Comparison of ENCODE assay signal across 31 cellular contexts in the genomic region with DNA sequence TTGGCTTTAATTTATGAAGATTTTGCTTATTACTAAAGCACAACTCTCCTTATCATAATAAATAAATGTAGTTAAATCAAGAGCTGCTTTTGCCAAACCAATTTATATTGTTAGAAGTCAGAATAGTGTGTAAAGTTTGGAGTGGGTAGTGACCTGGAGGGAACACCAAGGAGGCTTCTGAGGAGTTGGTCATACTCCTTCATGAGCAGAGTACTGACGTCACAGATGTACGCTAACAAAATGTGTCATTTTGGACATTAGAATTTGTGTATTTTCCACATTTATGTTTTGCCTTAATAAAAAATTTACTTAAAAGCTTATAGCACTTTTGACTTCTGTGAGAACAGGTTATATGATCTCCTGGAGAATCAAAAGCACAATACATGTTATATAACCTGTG.
"Had no signal": no experiment of that assay in that cellular context is flagged by ENCODE, and none has a peak within 500 bp of the region (broad histone marks: within the 10 kb centered on the region; RNA-seq: fewer than 3 reads in every experiment).

No MANE protein-coding gene starts in this region.

- H2AFZ ChIP-seq: parathyroid adenoma had no signal

- H3K4me3 ChIP-seq: ovary, psoas muscle, skin epidermis, smooth muscle cell, spleen, suprapubic skin, testis, tibial nerve, upper lobe of left lung, vagina had no signal

- H3K27me3 ChIP-seq: ovary, spleen, suprapubic skin, testis, tibial nerve, upper lobe of left lung, vagina had no signal

- H3K36me3 ChIP-seq: ovary, spleen, suprapubic skin, tibial nerve, upper lobe of left lung, vagina had no signal

- ATAC-seq: naive thymus-derived CD8-positive, alpha-beta T cell; natural killer cell treated with Interleukin-12 subunit alpha and Interleukin-12 subunit beta and Interleukin-15 and Interleukin-18, amount 100 ng/mL, for 72 hours; psoas muscle; right cardiac atrium; sciatic nerve; stimulated activated memory B cell treated with anti-CD40 and anti-IgM and Interleukin-4, amounts not matched to agents 10 μg/mL and 1 μg/mL and 100 μg/mL, for 72 hours; stimulated activated naive CD8-positive, alpha-beta T cell treated with anti-CD3 and anti-CD28 coated beads, Interleukin-15, amount 100 ng/mL, for 72 hours; stimulated activated naive CD8-positive, alpha-beta T cell treated with anti-CD3 and anti-CD28 coated beads, Interleukin-15, Interleukin-2, amounts not matched to agents 100 U/mL and 50 U/mL, for 24 hours had no signal

- H3K4me1 ChIP-seq: parathyroid adenoma, psoas muscle, spleen, suprapubic skin, testis, tibial nerve, upper lobe of left lung, vagina had no signal

- DNase-seq: naive B cell; naive thymus-derived CD8-positive, alpha-beta T cell; nephron progenitor cell; occipital lobe; ovary; posterior cingulate gyrus; psoas muscle; right cardiac atrium; spleen; stimulated activated CD4-positive, alpha-beta T cell treated with anti-CD3 and anti-CD28 coated beads, Interleukin-12 subunit alpha, Interleukin-12 subunit beta, amount 100 ng/mL, for 4 hours; stimulated activated CD4-positive, alpha-beta T cell treated with anti-CD3 and anti-CD28 coated beads, Interleukin-1b, Interleukin-23, amount 100 ng/mL, for 48 hours; stimulated activated CD4-positive, alpha-beta T cell treated with anti-CD3 and anti-CD28 coated beads, Interleukin-4, amount 100 ng/mL, for 1 hour; stimulated activated CD4-positive, alpha-beta T cell treated with anti-CD3 and anti-CD28 coated beads, Interleukin-4, amount 100 ng/mL, for 4 hours; stimulated activated CD8-positive, alpha-beta memory T cell treated with anti-CD3 and anti-CD28 coated beads, Interleukin-4, amount 100 ng/mL, for 48 hours; stimulated activated naive CD4-positive, alpha-beta T cell; stimulated activated naive CD8-positive, alpha-beta T cell treated with anti-CD3 and anti-CD28 coated beads, Interleukin-15, amount 100 ng/mL, for 72 hours; stimulated activated naive CD8-positive, alpha-beta T cell treated with anti-CD3 and anti-CD28 coated beads, Interleukin-15, Interleukin-2, amounts not matched to agents 100 U/mL and 50 U/mL, for 24 hours; substantia nigra; testis; trophoblast cell; upper lobe of left lung had no signal

- H3K79me2 ChIP-seq: parathyroid adenoma had no signal

- H3K4me2 ChIP-seq: smooth muscle cell had no signal

- H3K9me3 ChIP-seq: ovary, psoas muscle, suprapubic skin, testis, tibial nerve, upper lobe of left lung, vagina had no signal

- H3K9ac ChIP-seq: parathyroid adenoma had no signal

- FAIRE-seq: urothelium cell line had no signal

- H3K27ac ChIP-seq: ovary, parathyroid adenoma, psoas muscle, skin epidermis, spleen, suprapubic skin, testis, tibial nerve, upper lobe of left lung, vagina had no signal
